Comparison of ENCODE assay signal across 13 cellular contexts in genomic region chr2:57809230-57809629, GRCh38.
DNase-seq lines count a peak whose midpoint lies in the region; ATAC-seq and TF ChIP-seq lines count a peak whose summit lies in the region.
"Had no signal": no experiment of that assay in that cellular context is flagged by ENCODE, and none has a peak within 500 bp of the region (broad histone marks: within the 10 kb centered on the region; RNA-seq: fewer than 3 reads in every experiment).

No MANE protein-coding gene starts in this region.

- H3K27me3 ChIP-seq in dorsolateral prefrontal cortex, result no peaks in the 10 kb centered on the region
- no peaks in the 10 kb centered on the region for H3K27me3 ChIP-seq in gastrocnemius medialis

- no peaks in the 10 kb centered on the region for H3K36me3 ChIP-seq in gastrocnemius medialis

- no peaks in the 10 kb centered on the region for H3K4me1 ChIP-seq in gastrocnemius medialis

- TF ChIP-seq CTCF in GM13977 (IDR thresholded peaks at IDR 0.05; ENCODE audit: extremely low read depth, insufficient read depth, missing control alignments) (no peak), dorsolateral prefrontal cortex (IDR thresholded peaks at IDR 0.05 in 54 of 56, conservative IDR thresholded peaks at IDR 0.05 in 2 of 56; ENCODE audit: low read depth in 1 of 56, partially characterized antibody in 56 of 56) (no peak), gastrocnemius medialis (IDR thresholded peaks at IDR 0.05 in 4 of 5, conservative IDR thresholded peaks at IDR 0.05 in 1 of 5) (no peak)

- H3K4me3 ChIP-seq in dorsolateral prefrontal cortex (no peak overlapping the region), gastrocnemius medialis (no peak overlapping the region)

- intact Hi-C loops in dorsolateral prefrontal cortex (cut with DNase I), result no loop called here
- intact Hi-C loops in gastrocnemius medialis (cut with DNase I; ENCODE audit: low total_unique reads), result no loop called here

- H3K27ac ChIP-seq in dorsolateral prefrontal cortex, result no peak overlapping the region
- no peak overlapping the region for H3K27ac ChIP-seq in gastrocnemius medialis

- ATAC-seq in GM19395 (IDR thresholded peaks at IDR 0.05; ENCODE audit: unreplicated experiment), result peak; percentile 97
- ATAC-seq in HG02678 (IDR thresholded peaks at IDR 0.05; ENCODE audit: unreplicated experiment), result peak; percentile 95
- ATAC-seq in HG03354 (IDR thresholded peaks at IDR 0.05; ENCODE audit: poor library complexity, severe bottlenecking, unreplicated experiment), result peak; percentile 92
- no peak for ATAC-seq in gastrocnemius medialis
- no peak for ATAC-seq in SK-N-SH treated with all-trans-retinoic acid at 6 μM for 48 hours

- in situ Hi-C loops in GM13977 (cut with MboI; ENCODE audit: low pct_unique_long_range_greater_than_20kb, low sequenced_read_pairs, unreplicated experiment) (no loop called here), gastrocnemius medialis (cut with MboI; ENCODE audit: low sequenced_read_pairs in 4 of 4) (no loop called here)

- DNase-seq in GM13977 (ENCODE audit: low spot score) (peak; percentile 35), dorsolateral prefrontal cortex (no peak), EL (no peak), gastrocnemius medialis (no peak)
- DNase-seq: activated T-cell treated with anti-CD3 and anti-CD28 coated beads, Interleukin-2, amount 50 U/mL, for 24 hours; DND-41; H9; Kasumi-1; NCI-H2107 had no signal

- TF ChIP-seq POLR2A in gastrocnemius medialis (IDR thresholded peaks at IDR 0.05), result no peak

- H3K9me3 ChIP-seq in gastrocnemius medialis, result no peaks in the 10 kb centered on the region

TF ChIP-seq in SK-N-SH treated with all-trans-retinoic acid at 6 μM for 48 hours, 23 proteins besides CTCF, POLR2A, EP300 and RAD21:
- TF ChIP-seq ARNTL (CRISPR knock-in tag; IDR thresholded peaks at IDR 0.05; ENCODE audit: borderline replicate concordance, low read depth) (no peak), ZFP30 (CRISPR knock-in tag; IDR thresholded peaks at IDR 0.05) (no peak), RARB (CRISPR knock-in tag; IDR thresholded peaks at IDR 0.05) (no peak), OSR1 (CRISPR knock-in tag; IDR thresholded peaks at IDR 0.05) (no peak), PATZ1 (CRISPR knock-in tag; IDR thresholded peaks at IDR 0.05; ENCODE audit: borderline replicate concordance) (no peak), PPARA (CRISPR knock-in tag; IDR thresholded peaks at IDR 0.05; ENCODE audit: borderline replicate concordance) (no peak), ZNF8 (CRISPR knock-in tag; IDR thresholded peaks at IDR 0.05) (no peak)

Comparison
In these comparisons a context has a peak if more than half of its experiments do, and no peak if none do; other contexts are left out.
1. ATAC-seq: peak in GM19395 (single experiment), HG02678 (single experiment) and HG03354 (single experiment); none in gastrocnemius medialis (0 of 2) and SK-N-SH treated with all-trans-retinoic acid at 6 μM for 48 hours (single experiment).